Comparison of ENCODE assay signal across 8 cellular contexts in genomic region chr20:1434571-1435336, GRCh38. TPM values are rescaled to one million over a fixed set of nuclear protein-coding genes. Genes with fewer than 3 reads are reported as not detected.
DNase-seq lines count a peak whose midpoint lies in the region; ATAC-seq lines count a peak whose summit lies in the region.

No MANE protein-coding gene starts in this region.

- peak; percentile 89 for ATAC-seq in GM18499 (IDR thresholded peaks at IDR 0.05; ENCODE audit: insufficient read depth, unreplicated experiment)
- ATAC-seq in HG02870 (IDR thresholded peaks at IDR 0.05; ENCODE audit: unreplicated experiment), result peak; percentile 89

- DNase-seq in A172 (ENCODE audit: low spot score) (peak; percentile 98), NCI-H2196 treated with DMSO at 0.1 percent for 48 hours (lab: John Stamatoyannopoulos, UW; ENCODE audit: unreplicated experiment) (peak; percentile 2), foreskin melanocyte (peak; percentile 95), NCI-H1417 treated with DMSO at 0.1 percent for 48 hours (lab: John Stamatoyannopoulos, UW) (no peak)
- peak; percentile 57 to 68 for DNase-seq in activated CD4-positive, alpha-beta T cell treated with anti-CD3 and anti-CD28 coated beads, Interleukin-2, amount 50 U/mL, for 48 hours
- peak; percentile 22 to 34 for DNase-seq in stimulated activated CD8-positive, alpha-beta memory T cell treated with anti-CD3 and anti-CD28 coated beads, Interleukin-4, amount 100 ng/mL, for 1 hour (ENCODE audit: low read depth in 2 of 2, low spot score in 1 of 2)

RNA-seq across cellular contexts. Expression of gene NSFL1C, which starts 31.9 kb away (rescaled TPM):
- 66.3 and 81.6 TPM in 2 replicates for total RNA-seq in A172 (2014; rRNA removed; shearing (Covaris generic))

RNA-seq across cellular contexts. Expression of gene FKBP1A, which starts 41.9 kb away (rescaled TPM):
- 149 and 200 TPM in 2 replicates for total RNA-seq in A172 (2014; rRNA removed; shearing (Covaris generic))

RNA-seq across cellular contexts. Expression of gene SIRPB2, which starts 56.5 kb away (rescaled TPM):
- not detected in 2 replicates for total RNA-seq in A172 (2014; rRNA removed; shearing (Covaris generic))
